ENCODE assay signal across 8 cellular contexts in the genomic region with DNA sequence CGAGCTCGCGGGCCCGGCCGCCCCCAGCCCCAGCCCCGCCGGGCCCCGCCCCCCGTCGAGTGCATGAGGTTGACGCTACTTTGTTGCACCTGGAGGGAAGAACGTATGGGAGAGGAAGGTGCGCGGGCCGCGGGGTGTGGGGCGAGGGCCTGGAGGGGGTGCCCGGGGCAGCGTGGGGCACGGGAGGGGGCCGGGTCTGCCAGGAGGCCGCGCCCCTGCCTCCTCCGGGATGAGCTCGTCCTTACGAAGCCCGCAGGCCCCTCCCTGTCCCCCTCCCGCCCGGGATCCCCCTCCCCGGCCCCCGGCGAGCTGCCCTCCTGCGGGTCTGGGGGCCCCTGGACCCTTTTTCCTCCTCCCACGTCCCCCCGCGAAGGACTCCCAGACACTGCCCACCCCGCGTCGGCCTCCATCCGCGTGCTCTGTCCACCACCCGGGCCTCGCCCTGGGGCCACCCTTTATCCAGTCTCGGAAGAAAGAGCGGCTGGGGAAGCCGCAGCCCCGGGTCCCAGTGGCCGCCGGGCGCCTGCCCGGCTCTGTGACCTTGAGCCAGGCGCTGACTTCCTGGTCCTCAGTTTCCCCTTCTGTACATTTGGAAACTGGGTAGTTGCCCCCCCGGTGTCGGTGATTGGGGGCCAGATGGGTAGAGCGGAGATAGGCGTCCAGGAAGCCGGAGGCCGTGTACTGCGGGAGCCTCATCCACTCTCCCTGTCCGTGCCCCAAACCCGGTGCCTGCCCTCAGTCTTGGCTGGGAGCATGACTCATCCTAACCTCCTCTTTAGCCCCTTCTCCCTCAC. TPM values are rescaled to one million over a fixed set of nuclear protein-coding genes. Genes with fewer than 3 reads are reported as not detected.
DNase-seq lines count a peak whose midpoint lies in the region; ATAC-seq lines count a peak whose summit lies in the region.

No MANE protein-coding gene starts in this region.

- H3K27ac Mint-ChIP-seq in immature natural killer cell, result peak overlapping the region in 5 of 6 donors; percentile 55 to 86 (median 77)

- H3K4me3 ChIP-seq in BLaER1, result peak overlapping the region; percentile 77

- peak overlapping the region; percentile 94 for H3K4me2 ChIP-seq in BLaER1

- H3K27me3 ChIP-seq in BLaER1, result no peaks in the 10 kb centered on the region

- H3K9me3 ChIP-seq in BLaER1, result no peaks in the 10 kb centered on the region

- peaks cover 0 to 5% (median 2%) of the 10 kb centered on the region in 3 donors for H3K27me3 Mint-ChIP-seq in immature natural killer cell (ENCODE audit: low read depth in 3 of 3)

- peaks cover 38% of the 10 kb centered on the region for H3K36me3 ChIP-seq in BLaER1

- peak overlapping the region; percentile 83 for H3K27ac ChIP-seq in BLaER1

- peak; percentile 52 for ATAC-seq in HG03280 (IDR thresholded peaks at IDR 0.05; ENCODE audit: unreplicated experiment)

- peak; percentile 67 for DNase-seq in GM19238 (ENCODE audit: insufficient read length, low spot score)
- peak; percentile 75 for DNase-seq in OCI-M1 (lab: John Stamatoyannopoulos, UW)
- peak; percentile 72 for DNase-seq in astrocyte of the hippocampus (ENCODE audit: low read depth, low spot score)
- DNase-seq in immature natural killer cell, result no peak
- DNase-seq in stimulated activated CD4-positive, alpha-beta T cell treated with anti-CD3 and anti-CD28 coated beads, Interleukin-12 subunit alpha, Interleukin-12 subunit beta, amount 100 ng/mL, for 4 hours, result peak; percentile 22
- no peak for DNase-seq in Ammon's horn (ENCODE audit: low spot score)

- H3K9me3 Mint-ChIP-seq in immature natural killer cell, result no peaks in the 10 kb centered on the region

- peaks cover 55% of the 10 kb centered on the region for H3K4me1 ChIP-seq in BLaER1

- H3K9ac ChIP-seq in BLaER1, result peak overlapping the region; percentile 87

- peaks cover 0 to 10% (median 6%) of the 10 kb centered on the region in 3 donors for H3K36me3 Mint-ChIP-seq in immature natural killer cell

- 0 out of 2 replicates have a peak, but pooled peaks cover 12% of the 10 kb centered on the region for H4K20me1 ChIP-seq in BLaER1

- peaks cover 0 to 14% of the 10 kb centered on the region in 2 donors for H3K4me1 Mint-ChIP-seq in immature natural killer cell

- peak overlapping the region; percentile 75 to 86 (median 79) for H3K4me3 Mint-ChIP-seq in immature natural killer cell

RNA-seq across cellular contexts. Expression of gene LIMK1, which starts 0.5 kb away (rescaled TPM):
- 10 to 100 TPM in 2 of 3 donors, 1 to 10 TPM in 1; 8.2 to 38.1 (median 18.8) TPM for polyA plus RNA-seq in immature natural killer cell

RNA-seq across cellular contexts. Expression of gene ELN, which starts 56.2 kb away (rescaled TPM):
- not detected for polyA plus RNA-seq in immature natural killer cell

Comparison
In these comparisons a context has a peak if more than half of its experiments do, and no peak if none do; other contexts are left out.
1. DNase-seq: peak in GM19238 (single experiment), OCI-M1 (single experiment), astrocyte of the hippocampus (single experiment) and stimulated activated CD4-positive, alpha-beta T cell treated with anti-CD3 and anti-CD28 coated beads, Interleukin-12 subunit alpha, Interleukin-12 subunit beta, amount 100 ng/mL, for 4 hours (single experiment); none in immature natural killer cell (0 of 3) and Ammon's horn (single experiment).